Comparison of ENCODE assay signal across 1 cellular context in the genomic region with DNA sequence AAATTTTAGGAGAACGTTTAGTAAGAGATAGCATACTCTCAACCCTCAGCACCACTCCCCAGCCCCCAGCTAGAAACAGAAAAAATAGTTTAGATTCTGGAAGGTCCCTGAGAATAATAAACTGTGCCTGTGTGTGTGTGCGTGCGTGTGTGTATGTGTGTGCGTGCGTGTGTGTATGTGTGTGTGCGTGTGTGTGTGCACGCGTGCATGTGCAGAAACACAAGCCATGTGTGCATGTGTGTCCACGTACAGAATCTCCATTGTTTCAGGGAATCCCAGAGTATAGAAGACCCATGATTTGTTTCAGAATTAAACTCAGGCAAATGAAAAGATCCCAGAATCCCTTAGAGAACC.
TF ChIP-seq lines count a peak whose summit lies in the region.

No MANE protein-coding gene starts in this region.

TF ChIP-seq in HEK293, 187 proteins besides CTCF, POLR2A, EP300 and RAD21 (continued from another document):
- TF ChIP-seq, protein P1, sequence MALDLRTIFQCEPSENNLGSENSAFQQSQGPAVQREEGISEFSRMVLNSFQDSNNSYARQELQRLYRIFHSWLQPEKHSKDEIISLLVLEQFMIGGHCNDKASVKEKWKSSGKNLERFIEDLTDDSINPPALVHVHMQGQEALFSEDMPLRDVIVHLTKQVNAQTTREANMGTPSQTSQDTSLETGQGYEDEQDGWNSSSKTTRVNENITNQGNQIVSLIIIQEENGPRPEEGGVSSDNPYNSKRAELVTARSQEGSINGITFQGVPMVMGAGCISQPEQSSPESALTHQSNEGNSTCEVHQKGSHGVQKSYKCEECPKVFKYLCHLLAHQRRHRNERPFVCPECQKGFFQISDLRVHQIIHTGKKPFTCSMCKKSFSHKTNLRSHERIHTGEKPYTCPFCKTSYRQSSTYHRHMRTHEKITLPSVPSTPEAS (tag by site-specific recombination; IDR thresholded peaks at IDR 0.05) = peak; percentile 93
